ENCODE assay signal across 24 cellular contexts in the genomic region with DNA sequence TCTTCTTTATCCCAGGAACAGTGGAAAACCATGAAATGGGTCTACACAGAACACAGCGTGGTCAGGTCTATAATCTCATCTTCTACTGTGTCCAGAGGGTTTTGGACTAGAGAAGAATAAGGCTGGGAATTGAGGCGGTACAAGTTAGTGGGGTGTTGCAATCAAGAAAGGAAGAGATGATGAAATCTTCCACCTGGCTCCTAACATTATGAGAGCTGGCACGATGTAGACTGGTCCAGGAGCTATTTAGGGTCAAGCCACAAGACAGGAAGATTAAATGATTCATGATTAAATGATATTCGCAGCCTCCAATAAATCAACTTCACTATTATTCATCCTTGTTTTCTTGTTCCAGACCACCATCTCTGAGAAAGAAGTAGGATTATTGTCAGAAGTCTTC.
DNase-seq lines count a peak whose midpoint lies in the region; TF ChIP-seq lines count a peak whose summit lies in the region.
"Had no signal": no experiment of that assay in that cellular context is flagged by ENCODE, and none has a peak within 500 bp of the region (broad histone marks: within the 10 kb centered on the region; RNA-seq: fewer than 3 reads in every experiment).

No MANE protein-coding gene starts in this region.

- 91% methylated on average over 3 of the region's 4 CpGs; no CpG with 5 or more reads in 1 of the 2 experiments for WGBS in endodermal cell (ENCODE audit: insufficient coverage in 1 of 2, insufficient read length in 1 of 2), 2 experiments

- no peak for TF ChIP-seq CTCF in AG10803 (conservative IDR thresholded peaks at IDR 0.05; ENCODE audit: low read length)
- TF ChIP-seq CTCF in fibroblast of villous mesenchyme (IDR thresholded peaks at IDR 0.05; ENCODE audit: insufficient read depth, low read depth, low read length), result no peak
- no peak for TF ChIP-seq CTCF in endodermal cell (conservative IDR thresholded peaks at IDR 0.05)

- H3K4me3 Mint-ChIP-seq in endodermal cell, result no peak overlapping the region
- H3K4me3 Mint-ChIP-seq: activated CD8-positive, alpha-beta T cell treated with anti-CD3 and anti-CD28 coated beads, Interleukin-2, amount 10 ng/mL, durations not matched to agents 7 days and 5 days; dendritic cell treated with granulocyte-macrophage colony-stimulating factor and Interleukin-4, amounts not matched to agents 40 ng/mL and 50 ng/mL, for 4 days; immature natural killer cell had no signal

- H3K27me3 ChIP-seq in endodermal cell (ENCODE audit: control insufficient read depth, insufficient read depth, low read length, poor library complexity, severe bottlenecking), result no peaks in the 10 kb centered on the region
- H3K27me3 ChIP-seq: adrenal gland, hepatocyte had no signal

- H3K4me3 ChIP-seq in AG10803 (ENCODE audit: low read length) (no peak overlapping the region), fibroblast of villous mesenchyme (ENCODE audit: low read depth, low read length) (no peak overlapping the region), endodermal cell (ENCODE audit: low read length) (no peak overlapping the region)
- H3K4me3 ChIP-seq: adrenal gland, hepatocyte, mucosa of descending colon had no signal

- H3K27ac ChIP-seq in endodermal cell (ENCODE audit: low read depth, low read length), result no peak overlapping the region
- H3K27ac ChIP-seq: adrenal gland, hepatocyte had no signal

- H3K27ac Mint-ChIP-seq in endodermal cell, result no peak overlapping the region
- H3K27ac Mint-ChIP-seq: activated CD8-positive, alpha-beta T cell treated with anti-CD3 and anti-CD28 coated beads, Interleukin-2, amount 10 ng/mL, durations not matched to agents 7 days and 5 days; dendritic cell treated with granulocyte-macrophage colony-stimulating factor and Interleukin-4, amounts not matched to agents 40 ng/mL and 50 ng/mL, for 4 days; immature natural killer cell; progenitor cell of endocrine pancreas had no signal

- no peak overlapping the region for H3K9ac ChIP-seq in endodermal cell (ENCODE audit: extremely low read depth, low read length, poor library complexity, severe bottlenecking)

- no peaks in the 10 kb centered on the region for H3K4me1 ChIP-seq in endodermal cell (ENCODE audit: control insufficient read depth, insufficient read depth, low read length)
- H3K4me1 ChIP-seq: adrenal gland had no signal

- DNase-seq in AG10803 (ENCODE audit: low read depth) (peak; percentile 56), M059J (ENCODE audit: low read depth) (peak; percentile 84), amniotic epithelial cell (ENCODE audit: low read depth) (peak; percentile 77), fibroblast of villous mesenchyme (ENCODE audit: low read depth) (peak; percentile 70), NCI-H1092 treated with DMSO at 0.1 percent for 48 hours (lab: John Stamatoyannopoulos, UW) (no peak), G401 (ENCODE audit: low spot score) (no peak), endodermal cell (no peak), SK-N-DZ (ENCODE audit: low spot score) (no peak)
- DNase-seq: ACHN; activated CD4-positive, CD25-positive, alpha-beta regulatory T cell treated with anti-CD3 and anti-CD28 coated beads, Interleukin-2, amount 50 U/mL, for 72 hours; activated CD8-positive, alpha-beta T cell treated with anti-CD3 and anti-CD28 coated beads, Interleukin-2, amount 10 ng/mL, durations not matched to agents 7 days and 5 days; adrenal gland; C1 segment of cervical spinal cord; foreskin melanocyte; H7; immature natural killer cell; Karpas-422; mucosa of descending colon; NCI-H2081 treated with DMSO at 0.1 percent for 48 hours; NCI-H524; substantia nigra had no signal

- no peaks in the 10 kb centered on the region for H3K4me1 Mint-ChIP-seq in endodermal cell
- H3K4me1 Mint-ChIP-seq: immature natural killer cell had no signal

- H3K36me3 Mint-ChIP-seq in endodermal cell (ENCODE audit: low read depth), result no peaks in the 10 kb centered on the region
- H3K36me3 Mint-ChIP-seq: immature natural killer cell had no signal

- H3K27me3 Mint-ChIP-seq in endodermal cell (ENCODE audit: insufficient read depth), result peaks cover 2% of the 10 kb centered on the region
- H3K27me3 Mint-ChIP-seq: dendritic cell treated with granulocyte-macrophage colony-stimulating factor and Interleukin-4, amounts not matched to agents 40 ng/mL and 50 ng/mL, for 4 days; progenitor cell of endocrine pancreas had no signal

- H3K36me3 ChIP-seq in endodermal cell (ENCODE audit: control insufficient read depth, insufficient read depth, low read length), result no peaks in the 10 kb centered on the region
- H3K36me3 ChIP-seq: adrenal gland had no signal

- in situ Hi-C loops in G401 (cut with HindIII; ENCODE audit: low sequenced_read_pairs), result no loop called here

- H3K9me3 Mint-ChIP-seq in endodermal cell, result peaks cover 14% of the 10 kb centered on the region
- H3K9me3 Mint-ChIP-seq: dendritic cell treated with granulocyte-macrophage colony-stimulating factor and Interleukin-4, amounts not matched to agents 40 ng/mL and 50 ng/mL, for 4 days had no signal

- H3K9me3 ChIP-seq in endodermal cell (ENCODE audit: control insufficient read depth, low read length), result no peaks in the 10 kb centered on the region
- H3K9me3 ChIP-seq: adrenal gland, mucosa of descending colon had no signal

Comparison
In these comparisons a context has a peak if more than half of its experiments do, and no peak if none do; other contexts are left out.
1. DNase-seq: peak in AG10803 (single experiment), M059J (single experiment), amniotic epithelial cell (single experiment) and fibroblast of villous mesenchyme (single experiment); none in NCI-H1092 treated with DMSO at 0.1 percent for 48 hours (single experiment), G401 (single experiment), endodermal cell (single experiment) and SK-N-DZ (single experiment).